15 cellular contexts compared by ENCODE assay signal in the genomic region with DNA sequence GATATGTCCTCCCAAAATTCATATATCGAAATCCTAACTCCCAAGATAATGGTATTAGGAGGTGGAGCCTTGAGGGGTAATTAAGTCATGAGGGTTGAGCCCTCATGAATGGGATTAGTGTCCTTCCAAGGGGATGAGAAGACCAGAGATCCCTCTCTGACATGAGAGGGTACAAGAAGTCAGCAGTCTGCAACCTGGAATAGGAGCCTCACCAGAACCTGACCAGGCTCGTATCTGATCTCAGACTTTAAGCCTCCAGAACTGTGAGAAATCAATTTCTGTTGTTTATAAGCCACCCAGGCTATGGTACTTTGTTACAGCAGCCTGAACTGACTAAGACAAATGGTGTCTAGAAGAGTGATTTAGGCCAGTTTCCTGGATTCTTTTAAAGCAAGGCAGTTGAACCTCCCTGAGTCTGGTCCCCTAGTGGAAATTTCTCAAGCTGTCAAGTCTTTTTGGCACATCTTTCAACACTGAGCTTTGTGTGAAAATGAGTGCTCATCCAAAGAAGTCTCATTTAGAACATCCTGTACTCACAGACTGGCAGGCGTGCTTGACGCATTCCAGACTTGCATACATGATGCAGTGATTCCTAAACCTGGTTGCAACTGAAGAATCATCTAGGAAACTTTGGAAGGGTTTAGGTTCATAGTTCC.
A peak's percentile ranks its signal among the peaks of the same experiment; 100 is the strongest.
DNase-seq lines count a peak whose midpoint lies in the region; ATAC-seq and TF ChIP-seq lines count a peak whose summit lies in the region.
"Had no signal": no experiment of that assay in that cellular context is flagged by ENCODE, and none has a peak within 500 bp of the region (broad histone marks: within the 10 kb centered on the region; RNA-seq: fewer than 3 reads in every experiment).

No MANE protein-coding gene starts in this region.

- ATAC-seq in upper lobe of left lung (ENCODE audit: low FRiP score in 2 of 2) (peak; percentile 66 to 81), HG03571 (IDR thresholded peaks at IDR 0.05; ENCODE audit: unreplicated experiment) (no peak), GM18907 (IDR thresholded peaks at IDR 0.05; ENCODE audit: unreplicated experiment) (no peak)

- no peaks in the 10 kb centered on the region for H3K27me3 ChIP-seq in hepatocyte
- H3K27me3 ChIP-seq in upper lobe of left lung, result no peaks in the 10 kb centered on the region
- H3K27me3 ChIP-seq: BLaER1, brain microvascular endothelial cell had no signal

- 71% methylated on average over 4 of the region's 4 CpGs for WGBS in hepatocyte (ENCODE audit: low lambda C conversion rate, missing lambda C conversion rate)
- 42 to 59% methylated on average over 4 of the region's 4 CpGs for WGBS in upper lobe of left lung, 2 donors

- H3K9me2 ChIP-seq in hepatocyte (replicated peaks; ENCODE audit: insufficient read depth), result no peaks in the 10 kb centered on the region

- H2AFZ ChIP-seq in hepatocyte, result no peak overlapping the region

- H3K9me3 ChIP-seq in hepatocyte (ENCODE audit: low read depth), result no peaks in the 10 kb centered on the region
- H3K9me3 ChIP-seq in upper lobe of left lung, result no peaks in the 10 kb centered on the region
- H3K9me3 ChIP-seq: BLaER1 had no signal

- no peaks in the 10 kb centered on the region for H4K20me1 ChIP-seq in hepatocyte (ENCODE audit: insufficient read depth, poor library complexity, severe bottlenecking)
- H4K20me1 ChIP-seq: BLaER1 had no signal

- H3K36me3 ChIP-seq in hepatocyte (replicated peaks; ENCODE audit: insufficient read depth, low read depth), result no peaks in the 10 kb centered on the region
- no peaks in the 10 kb centered on the region for H3K36me3 ChIP-seq in upper lobe of left lung
- H3K36me3 ChIP-seq: BLaER1, brain microvascular endothelial cell had no signal

- H3K4me2 ChIP-seq in hepatocyte, result no peak overlapping the region
- H3K4me2 ChIP-seq: BLaER1 had no signal

- DNase-seq in NCI-H82 (lab: John Stamatoyannopoulos, UW), result peak; percentile 40
- DNase-seq in NCI-H82 treated with DMSO at 0.1 percent for 48 hours (lab: John Stamatoyannopoulos, UW; ENCODE audit: unreplicated experiment), result no peak
- DNase-seq in hepatocyte (ENCODE audit: low spot score), result peak; percentile 42
- DNase-seq in occipital lobe (lab: John Stamatoyannopoulos, UW), result peak; percentile 34
- peak in 1 of 2 donors; percentile 28 for DNase-seq in upper lobe of left lung
- no peak for DNase-seq in NCI-H187 treated with DMSO at 0.1 percent for 48 hours (lab: John Stamatoyannopoulos, UW)
- DNase-seq: activated CD4-positive, alpha-beta T cell treated with anti-CD3 and anti-CD28 coated beads, Interleukin-2, amount 10 ng/mL, durations not matched to agents 7 days and 5 days; activated naive CD4-positive, alpha-beta T cell treated with anti-CD3 and anti-CD28 coated beads, Interleukin-2, amount 50 U/mL, for 16 hours; activated T-cell treated with anti-CD3 and anti-CD28 coated beads for 4 hours; brain microvascular endothelial cell; DMS 273 treated with DMSO at 0.1 percent for 48 hours had no signal

- TF ChIP-seq POLR2A in upper lobe of left lung (IDR thresholded peaks at IDR 0.05), result no peak

- TF ChIP-seq CTCF in hepatocyte (IDR thresholded peaks at IDR 0.05; ENCODE audit: poor library complexity), result no peak
- peak in 1 of 6 experiments; percentile 22 for TF ChIP-seq CTCF in upper lobe of left lung (IDR thresholded peaks at IDR 0.05)

- H3K4me1 ChIP-seq in hepatocyte (ENCODE audit: insufficient read depth), result no peaks in the 10 kb centered on the region
- no peaks in the 10 kb centered on the region for H3K4me1 ChIP-seq in upper lobe of left lung
- H3K4me1 ChIP-seq: BLaER1 had no signal

- H3K27ac ChIP-seq in hepatocyte, result peak overlapping the region; percentile 27
- no peak overlapping the region for H3K27ac ChIP-seq in upper lobe of left lung
- H3K27ac ChIP-seq: 22Rv1, BLaER1, brain microvascular endothelial cell had no signal

- H3K4me3 ChIP-seq in hepatocyte, result no peak overlapping the region
- no peak overlapping the region for H3K4me3 ChIP-seq in upper lobe of left lung
- H3K4me3 ChIP-seq: BLaER1 had no signal

- TF ChIP-seq EP300 in upper lobe of left lung (IDR thresholded peaks at IDR 0.05), result peak in 2 of 4 donors; percentile 64 to 67

- H3K79me2 ChIP-seq in hepatocyte, result no peaks in the 10 kb centered on the region

Comparison
In these comparisons a context has a peak if more than half of its experiments do, and no peak if none do; other contexts are left out.
1. DNase-seq: peak in NCI-H82 (single experiment), hepatocyte (single experiment) and occipital lobe (single experiment); none in NCI-H82 treated with DMSO at 0.1 percent for 48 hours (single experiment) and NCI-H187 treated with DMSO at 0.1 percent for 48 hours (single experiment).
2. ATAC-seq: peak in upper lobe of left lung (2 of 2); none in HG03571 (single experiment) and GM18907 (single experiment).